Comparison of ENCODE assay signal across 12 cellular contexts in genomic region chr7:140165422-140165821, GRCh38. TPM values are rescaled to one million over a fixed set of nuclear protein-coding genes. Genes with fewer than 3 reads are reported as not detected.
DNase-seq lines count a peak whose midpoint lies in the region; ATAC-seq and TF ChIP-seq lines count a peak whose summit lies in the region.
"Had no signal": no experiment of that assay in that cellular context is flagged by ENCODE, and none has a peak within 500 bp of the region (broad histone marks: within the 10 kb centered on the region; RNA-seq: fewer than 3 reads in every experiment).

No MANE protein-coding gene starts in this region.

- CTCF ChIA-PET in Caco-2 (lab: Charles Lee) = no interaction called here

- intact Hi-C loops in Caco-2 (cut with micrococcal nuclease; ENCODE audit: unreplicated experiment) = no loop called here

- no peaks in the 10 kb centered on the region for H3K36me3 Mint-ChIP-seq in Caco-2 (ENCODE audit: insufficient read depth, unreplicated experiment)
- H3K36me3 Mint-ChIP-seq: IgD-negative memory B cell had no signal

- H3K4me3 Mint-ChIP-seq in Caco-2 (ENCODE audit: unreplicated experiment) = no peak overlapping the region

- no peaks in the 10 kb centered on the region for H3K9me3 ChIP-seq in Caco-2
- H3K9me3 ChIP-seq: SJCRH30 had no signal

- no TSS peak for BruUV-seq in Caco-2 (replicated peaks; lab: Mats Ljungman, UMichigan)

- DNase-seq in A172 (ENCODE audit: low spot score) (peak; percentile 28), EH (ENCODE audit: low read depth) (peak; percentile 83), fibroblast of pulmonary artery (ENCODE audit: low read depth) (peak; percentile 70), NCI-H2029 treated with DMSO at 0.1 percent for 48 hours (lab: John Stamatoyannopoulos, UW) (no peak), KG1 (lab: John Stamatoyannopoulos, UW) (no peak), Caco-2 (no peak)
- DNase-seq: activated gamma-delta T cell treated with Interleukin-2 at 50 U/mL for 16 hours, SJCRH30 had no signal

- H3K4me1 Mint-ChIP-seq in Caco-2 (ENCODE audit: low read depth, unreplicated experiment) = peaks cover 7% of the 10 kb centered on the region

- H3K27me3 ChIP-seq in Caco-2 (replicated peaks; ENCODE audit: control insufficient read depth, insufficient read depth, low read length) = no peaks in the 10 kb centered on the region

- peaks cover 8% of the 10 kb centered on the region for H3K4me1 ChIP-seq in Caco-2
- H3K4me1 ChIP-seq: parathyroid adenoma, SJCRH30 had no signal

- ATAC-seq in SK-N-SH treated with all-trans-retinoic acid at 6 μM for 48 hours (peak; percentile 80), GM21367 (IDR thresholded peaks at IDR 0.05; ENCODE audit: unreplicated experiment) (no peak)

- H3K27me3 Mint-ChIP-seq in Caco-2 (ENCODE audit: insufficient read depth, unreplicated experiment) = no peaks in the 10 kb centered on the region
- H3K27me3 Mint-ChIP-seq: IgD-negative memory B cell had no signal

- no peaks in the 10 kb centered on the region for H3K36me3 ChIP-seq in Caco-2 (ENCODE audit: control insufficient read depth, insufficient read depth, low read length)
- H3K36me3 ChIP-seq: SJCRH30 had no signal

- TF ChIP-seq CTCF in fibroblast of pulmonary artery (IDR thresholded peaks at IDR 0.05; ENCODE audit: low read length, missing control alignments) (no peak), Caco-2 (IDR thresholded peaks at IDR 0.05; ENCODE audit: insufficient read depth in 1 of 2, low read depth in 1 of 2, low read length in 1 of 2, severe bottlenecking in 1 of 2, unreplicated experiment in 1 of 2) (no peak)

- H3K4me3 ChIP-seq in fibroblast of pulmonary artery (replicated peaks; ENCODE audit: low read depth, low read length) (no peak overlapping the region), Caco-2 (ENCODE audit: low read depth, low read length) (no peak overlapping the region)
- H3K4me3 ChIP-seq: SJCRH30 had no signal

- H3K9me3 Mint-ChIP-seq in Caco-2 (ENCODE audit: unreplicated experiment) = no peaks in the 10 kb centered on the region
- H3K9me3 Mint-ChIP-seq: IgD-negative memory B cell had no signal

- POLR2A ChIA-PET in Caco-2 (lab: Charles Lee) = no interaction called here

- no peak overlapping the region for H3K27ac Mint-ChIP-seq in Caco-2 (ENCODE audit: unreplicated experiment)

TF ChIP-seq in SK-N-SH treated with all-trans-retinoic acid at 6 μM for 48 hours, 23 proteins besides CTCF, POLR2A, EP300 and RAD21:
- TF ChIP-seq GLIS3 (CRISPR knock-in tag; IDR thresholded peaks at IDR 0.05) (no peak), ZNF565 (CRISPR knock-in tag; conservative IDR thresholded peaks at IDR 0.05; ENCODE audit: low read depth) (no peak), POU6F1 (CRISPR knock-in tag; IDR thresholded peaks at IDR 0.05; ENCODE audit: borderline replicate concordance, low read depth) (no peak), ZNF70 (CRISPR knock-in tag; IDR thresholded peaks at IDR 0.05) (no peak), TCF4 (CRISPR knock-in tag; IDR thresholded peaks at IDR 0.05; ENCODE audit: borderline replicate concordance) (no peak), ZFP30 (CRISPR knock-in tag; IDR thresholded peaks at IDR 0.05) (no peak), OSR1 (CRISPR knock-in tag; IDR thresholded peaks at IDR 0.05) (no peak), ISL1 (CRISPR knock-in tag; IDR thresholded peaks at IDR 0.05) (no peak), ZNF8 (CRISPR knock-in tag; IDR thresholded peaks at IDR 0.05) (no peak), RARB (CRISPR knock-in tag; IDR thresholded peaks at IDR 0.05) (no peak), ZC3H10 (CRISPR knock-in tag; IDR thresholded peaks at IDR 0.05) (no peak), SNAI2 (CRISPR knock-in tag; IDR thresholded peaks at IDR 0.05) (no peak), ARNTL (CRISPR knock-in tag; IDR thresholded peaks at IDR 0.05; ENCODE audit: borderline replicate concordance, low read depth) (no peak), BACH2 (CRISPR knock-in tag; IDR thresholded peaks at IDR 0.05; ENCODE audit: borderline replicate concordance) (no peak), CSDC2 (CRISPR knock-in tag; IDR thresholded peaks at IDR 0.05) (no peak), TOX (CRISPR knock-in tag; IDR thresholded peaks at IDR 0.05; ENCODE audit: borderline replicate concordance) (no peak), ESRRG (CRISPR knock-in tag; IDR thresholded peaks at IDR 0.05) (no peak), PATZ1 (CRISPR knock-in tag; IDR thresholded peaks at IDR 0.05; ENCODE audit: borderline replicate concordance) (no peak)

RNA-seq across cellular contexts. Expression of gene KDM7A, which starts 11.4 kb away (rescaled TPM):
- total RNA-seq in A172 (2014; rRNA removed; shearing (Covaris generic)) = 0.47 and 0.62 TPM in 2 replicates
- 3.6 and 5.1 TPM in 2 replicates for total RNA-seq in Caco-2 (2022)

Comparison
In these comparisons a context has a peak if more than half of its experiments do, and no peak if none do; other contexts are left out.
1. DNase-seq: peak in A172 (single experiment), EH (single experiment) and fibroblast of pulmonary artery (single experiment); none in NCI-H2029 treated with DMSO at 0.1 percent for 48 hours (single experiment), KG1 (single experiment) and Caco-2 (0 of 2).